Comparison of ENCODE assay signal across 13 cellular contexts in the genomic region with DNA sequence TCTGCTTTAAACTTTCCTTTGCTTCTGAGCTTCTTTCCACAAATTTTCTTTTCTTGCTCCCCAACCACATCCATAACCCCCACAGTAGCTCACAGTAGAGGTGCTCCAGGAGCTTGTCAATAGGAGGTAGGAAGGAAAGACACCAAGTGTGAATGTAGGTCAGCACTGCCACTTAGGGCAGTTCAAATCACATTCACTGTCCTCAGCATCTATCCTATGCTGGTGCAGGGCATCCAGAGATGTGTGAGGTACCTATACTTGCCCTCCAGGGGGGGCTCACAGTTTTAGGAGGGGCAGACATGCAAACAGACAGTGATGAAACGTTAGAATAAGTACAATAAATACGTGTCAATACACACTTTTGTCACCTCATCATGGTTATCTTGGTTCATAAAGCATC. TPM values are rescaled to one million over a fixed set of nuclear protein-coding genes. Genes with fewer than 3 reads are reported as not detected.
DNase-seq lines count a peak whose midpoint lies in the region; ATAC-seq and TF ChIP-seq lines count a peak whose summit lies in the region.
"Had no signal": no experiment of that assay in that cellular context is flagged by ENCODE, and none has a peak within 500 bp of the region (broad histone marks: within the 10 kb centered on the region; RNA-seq: fewer than 3 reads in every experiment).

No MANE protein-coding gene starts in this region.

- H3K4me3 Mint-ChIP-seq in activated naive CD4-positive, alpha-beta T cell treated with anti-CD3 and anti-CD28 coated beads for 36 hours, result no peak overlapping the region
- H3K4me3 Mint-ChIP-seq in chondrocyte (ENCODE audit: unreplicated experiment), result no peak overlapping the region

- H3K36me3 Mint-ChIP-seq in activated naive CD4-positive, alpha-beta T cell treated with anti-CD3 and anti-CD28 coated beads for 36 hours (ENCODE audit: low read depth), result no peaks in the 10 kb centered on the region
- no peaks in the 10 kb centered on the region for H3K36me3 Mint-ChIP-seq in chondrocyte (ENCODE audit: low read depth)
- H3K36me3 Mint-ChIP-seq: IgD-negative memory B cell, natural killer cell had no signal

- no peak for ATAC-seq in stimulated activated naive CD8-positive, alpha-beta T cell treated with anti-CD3 and anti-CD28 coated beads, Interleukin-15, Interleukin-2, amounts not matched to agents 100 U/mL and 50 U/mL, for 24 hours
- ATAC-seq in HG03460 (IDR thresholded peaks at IDR 0.05; ENCODE audit: unreplicated experiment), result no peak

- H3K27ac Mint-ChIP-seq in activated naive CD4-positive, alpha-beta T cell treated with anti-CD3 and anti-CD28 coated beads for 36 hours, result no peak overlapping the region
- no peak overlapping the region for H3K27ac Mint-ChIP-seq in chondrocyte (ENCODE audit: unreplicated experiment)
- H3K27ac Mint-ChIP-seq: IgD-negative memory B cell, natural killer cell had no signal

- peaks cover 11% of the 10 kb centered on the region for H3K4me1 Mint-ChIP-seq in activated naive CD4-positive, alpha-beta T cell treated with anti-CD3 and anti-CD28 coated beads for 36 hours (ENCODE audit: low read depth)
- peaks cover 13% of the 10 kb centered on the region for H3K4me1 Mint-ChIP-seq in chondrocyte (ENCODE audit: low read depth)

- DNase-seq in activated naive CD4-positive, alpha-beta T cell treated with anti-CD3 and anti-CD28 coated beads for 36 hours, result peak; percentile 23
- DNase-seq in activated naive CD4-positive, alpha-beta T cell treated with Interleukin-2 at 50 U/mL for 16 hours, result no peak
- DNase-seq in NCI-H146 (lab: John Stamatoyannopoulos, UW) (peak; percentile 66), chondrocyte (ENCODE audit: low spot score) (no peak), anterior cingulate cortex (lab: John Stamatoyannopoulos, UW) (no peak), NCI-H1417 (lab: John Stamatoyannopoulos, UW) (no peak)
- peak; percentile 16 for DNase-seq in stimulated activated naive CD8-positive, alpha-beta T cell treated with anti-CD3 and anti-CD28 coated beads, Interleukin-15, Interleukin-2, amounts not matched to agents 100 U/mL and 50 U/mL, for 24 hours
- DNase-seq: activated T-cell treated with anti-CD3 and anti-CD28 coated beads, Interleukin-2, amount 50 U/mL, for 1 hour; natural killer cell; SHP77 treated with DMSO at 0.1 percent for 48 hours; trophoblast cell had no signal

- peak; percentile 61 for TF ChIP-seq CTCF in chondrocyte (IDR thresholded peaks at IDR 0.05)

- no peaks in the 10 kb centered on the region for H3K9me3 Mint-ChIP-seq in activated naive CD4-positive, alpha-beta T cell treated with anti-CD3 and anti-CD28 coated beads for 36 hours
- no peaks in the 10 kb centered on the region for H3K9me3 Mint-ChIP-seq in chondrocyte (ENCODE audit: low read depth)
- H3K9me3 Mint-ChIP-seq: IgD-negative memory B cell, natural killer cell had no signal

- intact Hi-C loops in activated naive CD4-positive, alpha-beta T cell treated with anti-CD3 and anti-CD28 coated beads for 36 hours (cut with micrococcal nuclease), result loop anchor here (1.0 to 2.0 kb wide), 2 partner anchors 56 to 143 kb away; no protein-coding TSS in a partner anchor

- CTCF ChIA-PET in activated naive CD4-positive, alpha-beta T cell treated with anti-CD3 and anti-CD28 coated beads for 36 hours (lab: Charles Lee), result interaction anchor here (0.6 to 2.5 kb wide), 5 partner anchors 12 to 147 kb away, joined by 4 to 10 read pairs (median 6); no protein-coding TSS in a partner anchor

- peaks cover 39% of the 10 kb centered on the region for H3K27me3 Mint-ChIP-seq in activated naive CD4-positive, alpha-beta T cell treated with anti-CD3 and anti-CD28 coated beads for 36 hours (ENCODE audit: low read depth)
- peaks cover 26% of the 10 kb centered on the region for H3K27me3 Mint-ChIP-seq in chondrocyte (ENCODE audit: low read depth)

RNA-seq across cellular contexts. Expression of gene SPSB4, which starts 1.5 kb away (rescaled TPM):
- not detected for total RNA-seq in activated naive CD4-positive, alpha-beta T cell treated with anti-CD3 and anti-CD28 coated beads for 36 hours
- total RNA-seq in chondrocyte, result 1.9 to 2.7 TPM (median 2.4 TPM) in 3 replicates
- total RNA-seq: natural killer cell had no signal

Comparison
In these comparisons a context has a peak if more than half of its experiments do, and no peak if none do; other contexts are left out.
1. DNase-seq: peak in activated naive CD4-positive, alpha-beta T cell treated with anti-CD3 and anti-CD28 coated beads for 36 hours (single experiment), NCI-H146 (single experiment) and stimulated activated naive CD8-positive, alpha-beta T cell treated with anti-CD3 and anti-CD28 coated beads, Interleukin-15, Interleukin-2, amounts not matched to agents 100 U/mL and 50 U/mL, for 24 hours (single experiment); none in activated naive CD4-positive, alpha-beta T cell treated with Interleukin-2 at 50 U/mL for 16 hours (single experiment), chondrocyte (single experiment), anterior cingulate cortex (0 of 58) and NCI-H1417 (0 of 3).